10 cellular contexts compared by ENCODE assay signal in the genomic region with DNA sequence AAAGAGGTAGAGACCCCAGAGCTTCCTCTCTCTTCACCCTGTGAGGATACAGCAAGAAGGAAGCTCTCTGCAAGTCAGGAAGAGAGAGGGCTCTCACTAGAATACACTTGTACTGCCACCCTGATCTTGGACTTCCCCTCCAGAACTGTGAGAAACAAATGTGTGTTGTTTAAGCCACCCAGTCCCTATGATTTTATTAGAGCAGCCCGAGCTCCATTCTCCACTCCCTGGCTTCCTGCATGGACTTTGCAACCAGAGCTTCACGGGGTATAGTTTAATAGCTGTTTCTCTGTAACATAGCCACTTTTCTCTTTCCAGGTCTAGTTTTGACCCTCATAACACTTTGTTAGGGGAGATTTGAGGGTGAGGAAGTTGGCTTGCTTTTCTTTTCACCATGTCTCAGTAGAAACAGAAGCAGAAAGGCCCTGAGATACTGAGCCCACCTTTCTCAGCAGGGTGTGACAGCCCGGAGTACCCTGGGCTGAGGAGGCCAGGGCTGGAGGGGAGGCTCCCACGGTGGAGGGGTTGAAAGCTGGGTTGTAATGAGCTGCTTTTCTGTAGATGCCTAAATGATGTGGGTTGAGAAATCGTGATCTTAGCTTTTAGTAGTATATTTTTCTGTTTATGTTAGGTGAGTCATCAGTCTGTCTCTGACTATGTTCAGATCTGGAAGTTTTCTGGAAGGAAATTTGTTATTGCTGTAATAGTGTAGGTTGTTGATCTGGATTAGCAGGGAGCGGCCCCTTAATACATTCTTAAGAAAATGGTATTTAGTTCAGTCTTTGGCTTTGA.
DNase-seq lines count a peak whose midpoint lies in the region; ATAC-seq and TF ChIP-seq lines count a peak whose summit lies in the region.
"Had no signal": no experiment of that assay in that cellular context is flagged by ENCODE, and none has a peak within 500 bp of the region (broad histone marks: within the 10 kb centered on the region; RNA-seq: fewer than 3 reads in every experiment).

No MANE protein-coding gene starts in this region.

- H3K36me3 ChIP-seq in BLaER1, result peaks cover 61% of the 10 kb centered on the region
- H3K36me3 ChIP-seq in naive thymus-derived CD4-positive, alpha-beta T cell (ENCODE audit: control insufficient read depth in 2 of 3, insufficient read depth in 3 of 3, low read length in 3 of 3), result peaks cover 0 to 13% (median 0%) of the 10 kb centered on the region in 3 experiments

- H3K9me3 Mint-ChIP-seq in naive thymus-derived CD4-positive, alpha-beta T cell, result no peaks in the 10 kb centered on the region

- H3K27me3 Mint-ChIP-seq in naive thymus-derived CD4-positive, alpha-beta T cell, result no peaks in the 10 kb centered on the region

- H4K20me1 ChIP-seq in BLaER1, result no peaks in the 10 kb centered on the region

- intact Hi-C loops in naive thymus-derived CD4-positive, alpha-beta T cell (cut with micrococcal nuclease), result no loop called here

- CTCF ChIA-PET in naive thymus-derived CD4-positive, alpha-beta T cell (lab: Charles Lee), result interaction anchor here (0.6 to 0.8 kb wide), 2 partner anchors 9 to 222 kb away, joined by 3 read pairs; no protein-coding TSS in a partner anchor

- peaks cover 18 to 77% (median 29%) of the 10 kb centered on the region in 5 donors for H3K36me3 Mint-ChIP-seq in naive thymus-derived CD4-positive, alpha-beta T cell

- H3K9me3 ChIP-seq in BLaER1, result no peaks in the 10 kb centered on the region
- no peaks in the 10 kb centered on the region for H3K9me3 ChIP-seq in naive thymus-derived CD4-positive, alpha-beta T cell (ENCODE audit: control insufficient read depth in 2 of 3, low read length in 3 of 3)

- no peak overlapping the region for H3K9ac ChIP-seq in BLaER1

- POLR2A ChIA-PET in naive thymus-derived CD4-positive, alpha-beta T cell (lab: Charles Lee), result interaction anchor here (0.6 kb wide), 1 partner anchor 275 kb away, joined by 3 read pairs; no protein-coding TSS in a partner anchor

- H3K4me3 ChIP-seq in BLaER1 (no peak overlapping the region), cardiac fibroblast (replicated peaks in 1 of 2; ENCODE audit: low read depth in 2 of 2, low read length in 2 of 2) (no peak overlapping the region)
- H3K4me3 ChIP-seq in naive thymus-derived CD4-positive, alpha-beta T cell (ENCODE audit: low read length), result no peak overlapping the region
- H3K4me3 ChIP-seq: SK-N-MC had no signal

- 0 out of 2 replicates have a peak overlapping the region, but pooled peaks have one; percentile 8 for H3K27ac ChIP-seq in BLaER1
- H3K27ac ChIP-seq in naive thymus-derived CD4-positive, alpha-beta T cell (ENCODE audit: low read depth, low read length), result no peak overlapping the region
- H3K27ac ChIP-seq: SK-N-MC had no signal

- peak overlapping the region in 4 of 9 donors; percentile 6 to 61 (median 32) for H3K27ac Mint-ChIP-seq in naive thymus-derived CD4-positive, alpha-beta T cell

- ATAC-seq in HG03432 (IDR thresholded peaks at IDR 0.05; ENCODE audit: unreplicated experiment), result peak; percentile 38
- peak; percentile 58 for ATAC-seq in naive thymus-derived CD4-positive, alpha-beta T cell
- no peak for ATAC-seq in GM19467 (IDR thresholded peaks at IDR 0.05; ENCODE audit: unreplicated experiment)

- H3K4me1 Mint-ChIP-seq in naive thymus-derived CD4-positive, alpha-beta T cell, result peaks cover 0 to 16% (median 11%) of the 10 kb centered on the region in 7 donors

- no peaks in the 10 kb centered on the region for H3K27me3 ChIP-seq in BLaER1
- H3K27me3 ChIP-seq in naive thymus-derived CD4-positive, alpha-beta T cell (ENCODE audit: control insufficient read depth in 2 of 2, insufficient read depth in 2 of 2, low read length in 2 of 2), result no peaks in the 10 kb centered on the region

- no peak for TF ChIP-seq CTCF in cardiac fibroblast (IDR thresholded peaks at IDR 0.05; ENCODE audit: low read depth, low read length)

- H3K4me1 ChIP-seq in BLaER1, result peaks cover 49% of the 10 kb centered on the region
- H3K4me1 ChIP-seq in naive thymus-derived CD4-positive, alpha-beta T cell (ENCODE audit: control insufficient read depth in 2 of 2, insufficient read depth in 2 of 2, low read length in 2 of 2), result no peaks in the 10 kb centered on the region

- H3K4me2 ChIP-seq in BLaER1, result no peak overlapping the region; the same call in 1 of the 2 replicates

- no peak overlapping the region for H3K4me3 Mint-ChIP-seq in naive thymus-derived CD4-positive, alpha-beta T cell

- DNase-seq in cardiac fibroblast (ENCODE audit: low read depth in 2 of 2), result peak; percentile 79 to 88
- DNase-seq in naive thymus-derived CD4-positive, alpha-beta T cell, result no peak
- DNase-seq in NCI-H345 (lab: John Stamatoyannopoulos, UW), result no peak
- DNase-seq in DMS153 (lab: John Stamatoyannopoulos, UW), result no peak
- no peak for DNase-seq in activated CD4-positive, alpha-beta T cell treated with anti-CD3 and anti-CD28 coated beads, Interleukin-2, amount 50 U/mL, for 1 hour
- DNase-seq: left cardiac atrium had no signal

Comparison
In these comparisons a context has a peak if more than half of its experiments do, and no peak if none do; other contexts are left out.
1. DNase-seq: peak in cardiac fibroblast (2 of 2); none in naive thymus-derived CD4-positive, alpha-beta T cell (0 of 9), NCI-H345 (single experiment), DMS153 (single experiment) and activated CD4-positive, alpha-beta T cell treated with anti-CD3 and anti-CD28 coated beads, Interleukin-2, amount 50 U/mL, for 1 hour (single experiment).